14 cellular contexts compared by ENCODE assay signal in genomic region chr2:211203986-211204385, GRCh38.
DNase-seq lines count a peak whose midpoint lies in the region; ATAC-seq lines count a peak whose summit lies in the region.
"Had no signal": no experiment of that assay in that cellular context is flagged by ENCODE, and none has a peak within 500 bp of the region (broad histone marks: within the 10 kb centered on the region; RNA-seq: fewer than 3 reads in every experiment).

No MANE protein-coding gene starts in this region.

- intact Hi-C loops in left ventricle myocardium superior (cut with micrococcal nuclease), result no loop called here

- H3K4me3 Mint-ChIP-seq in naive thymus-derived CD8-positive, alpha-beta T cell, result no peak overlapping the region
- H3K4me3 Mint-ChIP-seq: natural killer cell treated with Interleukin-12 subunit alpha and Interleukin-12 subunit beta and Interleukin-15 and Interleukin-18, amount 100 ng/mL, for 72 hours had no signal

- DNase-seq in MV-4-11 (lab: John Stamatoyannopoulos, UW), result peak; percentile 41
- no peak for DNase-seq in SHP77 (lab: John Stamatoyannopoulos, UW)
- DNase-seq in left ventricle myocardium superior, result no peak
- no peak for DNase-seq in stimulated activated CD4-positive, alpha-beta T cell treated with anti-CD3 and anti-CD28 coated beads, Interleukin-1b, Interleukin-23, amount 100 ng/mL, for 48 hours
- no peak for DNase-seq in naive thymus-derived CD8-positive, alpha-beta T cell
- DNase-seq: DMS79 treated with DMSO at 0.1 percent for 48 hours, heart left ventricle, left colon had no signal

- ATAC-seq in GM18519 (IDR thresholded peaks at IDR 0.05; ENCODE audit: low FRiP score, unreplicated experiment) (peak; percentile 97), GM21528 (IDR thresholded peaks at IDR 0.05; ENCODE audit: low FRiP score, unreplicated experiment) (peak; percentile 94), HG03064 (IDR thresholded peaks at IDR 0.05; ENCODE audit: low read depth, unreplicated experiment) (peak; percentile 79), left ventricle myocardium superior (no peak)
- no peak for ATAC-seq in naive thymus-derived CD8-positive, alpha-beta T cell
- ATAC-seq: activated CD4-positive, CD25-positive, alpha-beta regulatory T cell treated with anti-CD3 and anti-CD28 coated beads, Interleukin-2, amount 50 U/mL, for 24 hours; heart left ventricle; left colon; natural killer cell treated with Interleukin-12 subunit alpha and Interleukin-12 subunit beta and Interleukin-15 and Interleukin-18, amount 100 ng/mL, for 72 hours; sciatic nerve had no signal

- peaks cover 0 to 9% (median 4%) of the 10 kb centered on the region in 9 donors for H3K9me3 Mint-ChIP-seq in naive thymus-derived CD8-positive, alpha-beta T cell

- no peak overlapping the region for H3K27ac Mint-ChIP-seq in naive thymus-derived CD8-positive, alpha-beta T cell
- H3K27ac Mint-ChIP-seq: natural killer cell treated with Interleukin-12 subunit alpha and Interleukin-12 subunit beta and Interleukin-15 and Interleukin-18, amount 100 ng/mL, for 72 hours had no signal

- H3K27me3 Mint-ChIP-seq in naive thymus-derived CD8-positive, alpha-beta T cell, result no peaks in the 10 kb centered on the region
- H3K27me3 Mint-ChIP-seq: natural killer cell treated with Interleukin-12 subunit alpha and Interleukin-12 subunit beta and Interleukin-15 and Interleukin-18, amount 100 ng/mL, for 72 hours had no signal

- peaks cover 0 to 1% (median 0%) of the 10 kb centered on the region in 4 donors for H3K4me1 Mint-ChIP-seq in naive thymus-derived CD8-positive, alpha-beta T cell

- POLR2A ChIA-PET in naive thymus-derived CD8-positive, alpha-beta T cell (lab: Charles Lee), result no interaction called here

- no peaks in the 10 kb centered on the region for H3K36me3 Mint-ChIP-seq in naive thymus-derived CD8-positive, alpha-beta T cell
- H3K36me3 Mint-ChIP-seq: natural killer cell treated with Interleukin-12 subunit alpha and Interleukin-12 subunit beta and Interleukin-15 and Interleukin-18, amount 100 ng/mL, for 72 hours had no signal

Comparison
In these comparisons a context has a peak if more than half of its experiments do, and no peak if none do; other contexts are left out.
1. ATAC-seq: peak in GM18519 (single experiment), GM21528 (single experiment) and HG03064 (single experiment); none in left ventricle myocardium superior (single experiment) and naive thymus-derived CD8-positive, alpha-beta T cell (0 of 2).